In genomic region chr22:47629273-47629711, GRCh38 we compare ENCODE assay signal across 29 cellular contexts.
DNase-seq lines count a peak whose midpoint lies in the region; ATAC-seq and TF ChIP-seq lines count a peak whose summit lies in the region.
"Had no signal": no experiment of that assay in that cellular context is flagged by ENCODE, and none has a peak within 500 bp of the region (broad histone marks: within the 10 kb centered on the region; RNA-seq: fewer than 3 reads in every experiment).

No MANE protein-coding gene starts in this region.

- no peaks in the 10 kb centered on the region for H3K79me2 ChIP-seq in mesendoderm (ENCODE audit: control insufficient read depth, insufficient read depth, low read length)

- no peak overlapping the region for H4K5ac ChIP-seq in mesendoderm (ENCODE audit: low read length)

- no peaks in the 10 kb centered on the region for H3K79me1 ChIP-seq in mesendoderm (ENCODE audit: low read length)

- intact Hi-C loops in vagina (cut with DNase I) = no loop called here

- no peak overlapping the region for H4K8ac ChIP-seq in mesendoderm (ENCODE audit: low read depth, low read length)

- no peak overlapping the region for H2BK5ac ChIP-seq in mesendoderm (ENCODE audit: low read length)

- H3K23ac ChIP-seq in mesendoderm (ENCODE audit: low read length) = no peak overlapping the region

- H3K9me3 Mint-ChIP-seq in progenitor cell of endocrine pancreas (ENCODE audit: low read depth) = no peaks in the 10 kb centered on the region
- H3K9me3 Mint-ChIP-seq: central memory CD8-positive, alpha-beta T cell; neural progenitor cell had no signal

- H3K4ac ChIP-seq in mesendoderm (ENCODE audit: low read depth, low read length) = no peak overlapping the region

- TF ChIP-seq CTCF in coronary artery (IDR thresholded peaks at IDR 0.05) = no peak
- no peak for TF ChIP-seq CTCF in vagina (IDR thresholded peaks at IDR 0.05)
- TF ChIP-seq CTCF in progenitor cell of endocrine pancreas (IDR thresholded peaks at IDR 0.05; ENCODE audit: unreplicated experiment) = no peak

- peaks cover 11% of the 10 kb centered on the region for H3K27me3 Mint-ChIP-seq in progenitor cell of endocrine pancreas

- H3K9me3 ChIP-seq in vagina = no peaks in the 10 kb centered on the region
- H3K9me3 ChIP-seq: A549, HAP-1, sigmoid colon had no signal

- H3K4me1 Mint-ChIP-seq in progenitor cell of endocrine pancreas (ENCODE audit: low read depth) = no peaks in the 10 kb centered on the region
- H3K4me1 Mint-ChIP-seq: activated CD4-positive, alpha-beta T cell treated with anti-CD3 and anti-CD28 coated beads for 36 hours; central memory CD8-positive, alpha-beta T cell had no signal

- H2BK120ac ChIP-seq in mesendoderm (ENCODE audit: low read depth, low read length) = no peak overlapping the region

- H3K9ac ChIP-seq in mesendoderm (ENCODE audit: low read length) = no peak overlapping the region
- H3K9ac ChIP-seq: neural progenitor cell had no signal

- peak; percentile 13 for DNase-seq in activated CD8-positive, alpha-beta memory T cell treated with anti-CD3 and anti-CD28 coated beads, Interleukin-2, amount 50 U/mL, for 48 hours
- no peak for DNase-seq in activated CD8-positive, alpha-beta memory T cell treated with anti-CD3 and anti-CD28 coated beads, Interleukin-2, amount 50 U/mL, for 4 hours
- peak; percentile 41 for DNase-seq in coronary artery (ENCODE audit: low spot score)
- no peak for DNase-seq in mesendoderm
- peak; percentile 54 to 91 for DNase-seq in vagina (ENCODE audit: extremely low spot score in 2 of 2)
- DNase-seq in progenitor cell of endocrine pancreas (ENCODE audit: low spot score, unreplicated experiment) = no peak
- no peak for DNase-seq in HPDE6-E6E7 (ENCODE audit: extremely low spot score)
- DNase-seq: activated CD4-positive, alpha-beta T cell treated with anti-CD3 and anti-CD28 coated beads for 36 hours; activated naive CD4-positive, alpha-beta T cell treated with Interleukin-2 at 50 U/mL for 16 hours; activated T-cell treated with anti-CD3 and anti-CD28 coated beads, Interleukin-2, amount 50 U/mL, for 48 hours; DMS79; dorsolateral prefrontal cortex; GDM1; Karpas-422; NCI-H1417; NCI-H2081 treated with DMSO at 0.1 percent for 48 hours; NCI-H345; SIG-M5; sigmoid colon; stimulated activated CD4-positive, alpha-beta T cell treated with anti-CD3 and anti-CD28 coated beads, Interleukin-12 subunit alpha, Interleukin-12 subunit beta, amount 100 ng/mL, for 4 hours; stimulated activated CD4-positive, alpha-beta T cell treated with anti-CD3 and anti-CD28 coated beads, Interleukin-2, amount 100 ng/mL, for 48 hours; SW 1271; trophoblast cell had no signal

- H3K27ac Mint-ChIP-seq in progenitor cell of endocrine pancreas = no peak overlapping the region
- H3K27ac Mint-ChIP-seq: activated CD4-positive, alpha-beta T cell treated with anti-CD3 and anti-CD28 coated beads for 36 hours; neural progenitor cell had no signal

- H3K4me3 Mint-ChIP-seq in progenitor cell of endocrine pancreas (ENCODE audit: low read depth) = no peak overlapping the region
- H3K4me3 Mint-ChIP-seq: activated CD4-positive, alpha-beta T cell treated with anti-CD3 and anti-CD28 coated beads for 36 hours; central memory CD8-positive, alpha-beta T cell; neural progenitor cell had no signal

- peak overlapping the region; percentile 54 for H3K56ac ChIP-seq in mesendoderm (ENCODE audit: low read length)

- no CpG with 5 or more reads among the region's 18 CpGs for WGBS in mesendoderm (ENCODE audit: extremely low coverage, insufficient coverage, low lambda C conversion rate)

- H3K27me3 ChIP-seq in mesendoderm (ENCODE audit: insufficient read depth, low read length, poor library complexity) (no peaks in the 10 kb centered on the region), vagina (no peaks in the 10 kb centered on the region)
- H3K27me3 ChIP-seq: neural progenitor cell, sigmoid colon had no signal

- H2BK15ac ChIP-seq in mesendoderm (replicated peaks; ENCODE audit: low read depth) = no peak overlapping the region

- H3K18ac ChIP-seq in mesendoderm (ENCODE audit: low read length) = no peak overlapping the region

- H3K4me2 ChIP-seq in mesendoderm (ENCODE audit: low read length) = no peak overlapping the region
- H3K4me2 ChIP-seq: A549, neural progenitor cell had no signal

- no peak overlapping the region for H3K27ac ChIP-seq in coronary artery
- H3K27ac ChIP-seq in mesendoderm (ENCODE audit: low read depth, low read length) = no peak overlapping the region
- H3K27ac ChIP-seq in vagina = no peak overlapping the region
- H3K27ac ChIP-seq: A549, gastroesophageal sphincter, neural progenitor cell, sigmoid colon had no signal

- H3K4me3 ChIP-seq in coronary artery (no peak overlapping the region), mesendoderm (ENCODE audit: low read length) (no peak overlapping the region), vagina (no peak overlapping the region)
- H3K4me3 ChIP-seq: A549, dorsolateral prefrontal cortex, gastroesophageal sphincter, HAP-1, neural progenitor cell, sigmoid colon had no signal

- H3K36me3 ChIP-seq in mesendoderm (ENCODE audit: control insufficient read depth, insufficient read depth, low read length) = no peaks in the 10 kb centered on the region
- H3K36me3 ChIP-seq in vagina = no peaks in the 10 kb centered on the region
- H3K36me3 ChIP-seq: gastroesophageal sphincter, HAP-1, neural progenitor cell, sigmoid colon had no signal

- no peak overlapping the region for H2AK5ac ChIP-seq in mesendoderm (ENCODE audit: low read length)

- TF ChIP-seq POLR2A in vagina (IDR thresholded peaks at IDR 0.05) = no peak

- no peak for ATAC-seq in HG03159 (IDR thresholded peaks at IDR 0.05; ENCODE audit: unreplicated experiment)
- ATAC-seq: A549; activated CD4-positive, alpha-beta T cell treated with anti-CD3 and anti-CD28 coated beads for 36 hours; gastroesophageal sphincter had no signal

- no peaks in the 10 kb centered on the region for H3K36me3 Mint-ChIP-seq in progenitor cell of endocrine pancreas (ENCODE audit: insufficient read depth)
- H3K36me3 Mint-ChIP-seq: neural progenitor cell had no signal

- H3K4me1 ChIP-seq in mesendoderm (ENCODE audit: control insufficient read depth, low read depth, low read length) = peaks cover 1% of the 10 kb centered on the region
- H3K4me1 ChIP-seq in vagina = no peaks in the 10 kb centered on the region
- H3K4me1 ChIP-seq: A549, HAP-1, neural progenitor cell had no signal

Comparison
In these comparisons a context has a peak if more than half of its experiments do, and no peak if none do; other contexts are left out.
1. DNase-seq: peak in activated CD8-positive, alpha-beta memory T cell treated with anti-CD3 and anti-CD28 coated beads, Interleukin-2, amount 50 U/mL, for 48 hours (single experiment), coronary artery (single experiment) and vagina (2 of 2); none in activated CD8-positive, alpha-beta memory T cell treated with anti-CD3 and anti-CD28 coated beads, Interleukin-2, amount 50 U/mL, for 4 hours (single experiment), mesendoderm (single experiment), progenitor cell of endocrine pancreas (single experiment) and HPDE6-E6E7 (single experiment).